ENCODE assay signal across 8 cellular contexts in genomic region chr1:234875953-234876814, GRCh38.
A peak's percentile ranks its signal among the peaks of the same experiment; 100 is the strongest.
DNase-seq lines count a peak whose midpoint lies in the region; ATAC-seq and TF ChIP-seq lines count a peak whose summit lies in the region.

No MANE protein-coding gene starts in this region.

- peak overlapping the region; percentile 92 to 100 (median 93) for H3K27ac ChIP-seq in right lobe of liver
- H3K27ac ChIP-seq in vagina: peak overlapping the region; percentile 79

- TF ChIP-seq CTCF in right lobe of liver (IDR thresholded peaks at IDR 0.05) (no peak), vagina (IDR thresholded peaks at IDR 0.05) (no peak)

- peak; percentile 62 for DNase-seq in stimulated activated CD4-positive, alpha-beta T cell treated with anti-CD3 and anti-CD28 coated beads, Interleukin-15, amount 100 ng/mL, for 24 hours
- no peak for DNase-seq in stimulated activated CD4-positive, alpha-beta T cell treated with anti-CD3 and anti-CD28 coated beads, Interleukin-4, amount 100 ng/mL, for 4 hours
- DNase-seq in activated T-cell treated with anti-CD3 and anti-CD28 coated beads, Interleukin-2, amount 50 U/mL, for 48 hours: peak; percentile 57 to 62
- peak; percentile 59 to 89 (median 77) for DNase-seq in right lobe of liver
- no peak for DNase-seq in vagina (ENCODE audit: extremely low spot score in 2 of 2)
- no peak for DNase-seq in NCI-H2081 treated with DMSO at 0.1 percent for 48 hours (lab: John Stamatoyannopoulos, UW)
- DNase-seq in midbrain (lab: John Stamatoyannopoulos, UW): no peak
- DNase-seq in occipital lobe (lab: John Stamatoyannopoulos, UW): no peak

- H3K4me1 ChIP-seq in right lobe of liver (peaks cover 0 to 53% (median 19%) of the 10 kb centered on the region in 4 donors), vagina (peaks cover 12% of the 10 kb centered on the region)

- no peaks in the 10 kb centered on the region for H3K9me3 ChIP-seq in right lobe of liver
- no peaks in the 10 kb centered on the region for H3K9me3 ChIP-seq in vagina

- no peak for TF ChIP-seq POLR2A in right lobe of liver (IDR thresholded peaks at IDR 0.05)
- no peak for TF ChIP-seq POLR2A in vagina (IDR thresholded peaks at IDR 0.05)

- WGBS in right lobe of liver (ENCODE audit: insufficient coverage, low coverage, low lambda C conversion rate, missing lambda C conversion rate): 19% methylated on average over 9 of the region's 15 CpGs

- H3K4me3 ChIP-seq in right lobe of liver: peak overlapping the region in 1 of 3 donors; percentile 12
- no peak overlapping the region for H3K4me3 ChIP-seq in vagina

- H3K36me3 ChIP-seq in right lobe of liver: no peaks in the 10 kb centered on the region
- no peaks in the 10 kb centered on the region for H3K36me3 ChIP-seq in vagina

- peak; percentile 66 to 74 (median 70) for ATAC-seq in right lobe of liver

- H3K27me3 ChIP-seq in right lobe of liver (no peaks in the 10 kb centered on the region), vagina (no peaks in the 10 kb centered on the region)

- intact Hi-C loops in right lobe of liver (cut with DNase I): loop anchor here (5.0 kb wide), 2 partner anchors 81 to 86 kb away; no protein-coding TSS in a partner anchor
- intact Hi-C loops in vagina (cut with DNase I): no loop called here

Comparison
In these comparisons a context has a peak if more than half of its experiments do, and no peak if none do; other contexts are left out.
1. DNase-seq: peak in stimulated activated CD4-positive, alpha-beta T cell treated with anti-CD3 and anti-CD28 coated beads, Interleukin-15, amount 100 ng/mL, for 24 hours (single experiment), activated T-cell treated with anti-CD3 and anti-CD28 coated beads, Interleukin-2, amount 50 U/mL, for 48 hours (2 of 2) and right lobe of liver (3 of 3); none in stimulated activated CD4-positive, alpha-beta T cell treated with anti-CD3 and anti-CD28 coated beads, Interleukin-4, amount 100 ng/mL, for 4 hours (0 of 2), vagina (0 of 2), NCI-H2081 treated with DMSO at 0.1 percent for 48 hours (single experiment), midbrain (single experiment) and occipital lobe (single experiment).